8 cellular contexts compared by ENCODE assay signal in genomic region chr17:81309140-81309858, GRCh38. TPM values are rescaled to one million over a fixed set of nuclear protein-coding genes. Genes with fewer than 3 reads are reported as not detected.
DNase-seq lines count a peak whose midpoint lies in the region; FAIRE-seq and TF ChIP-seq lines count a peak whose summit lies in the region.

No MANE protein-coding gene starts in this region.

- FAIRE-seq in GM12892 (lab: Jason Lieb, UNC): peak; percentile 44

- TF ChIP-seq POLR2A in GM12892 (IDR thresholded peaks at IDR 0.05; ENCODE audit: low read depth, low read length): no peak

- no peak overlapping the region for H3K4me3 ChIP-seq in choroid plexus epithelial cell (ENCODE audit: low read depth, low read length)

- TF ChIP-seq CTCF in choroid plexus epithelial cell (conservative IDR thresholded peaks at IDR 0.05; ENCODE audit: low read depth, low read length): peak; percentile 53

- peak; percentile 92 for DNase-seq in AG08396 (ENCODE audit: low spot score)
- no peak for DNase-seq in GM12892 (ENCODE audit: insufficient read length)
- peak; percentile 89 for DNase-seq in RPMI8226
- DNase-seq in choroid plexus epithelial cell (ENCODE audit: low read depth): peak; percentile 69
- DNase-seq in kidney glomerular epithelial cell (lab: John Stamatoyannopoulos, UW): peak; percentile 40
- DNase-seq in stimulated activated CD8-positive, alpha-beta memory T cell treated with anti-CD3 and anti-CD28 coated beads, Interleukin-15, amount 100 ng/mL, for 48 hours (ENCODE audit: low read depth in 2 of 2): peak; percentile 21 to 26
- DNase-seq in HPDE6-E6E7 (ENCODE audit: extremely low spot score): no peak
- no peak for DNase-seq in NCI-H2107 treated with DMSO at 0.1 percent for 48 hours (lab: John Stamatoyannopoulos, UW; ENCODE audit: unreplicated experiment)

RNA-seq across cellular contexts. Expression of gene SLC38A10, which starts 14.2 kb away (rescaled TPM):
- 20.1 TPM for polyA plus RNA-seq in GM12892 (2012; ENCODE audit: missing spikeins)

Comparison
In these comparisons a context has a peak if more than half of its experiments do, and no peak if none do; other contexts are left out.
1. DNase-seq: peak in AG08396 (single experiment), RPMI8226 (single experiment), choroid plexus epithelial cell (single experiment), kidney glomerular epithelial cell (single experiment) and stimulated activated CD8-positive, alpha-beta memory T cell treated with anti-CD3 and anti-CD28 coated beads, Interleukin-15, amount 100 ng/mL, for 48 hours (2 of 2); none in GM12892 (single experiment), HPDE6-E6E7 (single experiment) and NCI-H2107 treated with DMSO at 0.1 percent for 48 hours (single experiment).